21 cellular contexts compared by ENCODE assay signal in the genomic region with DNA sequence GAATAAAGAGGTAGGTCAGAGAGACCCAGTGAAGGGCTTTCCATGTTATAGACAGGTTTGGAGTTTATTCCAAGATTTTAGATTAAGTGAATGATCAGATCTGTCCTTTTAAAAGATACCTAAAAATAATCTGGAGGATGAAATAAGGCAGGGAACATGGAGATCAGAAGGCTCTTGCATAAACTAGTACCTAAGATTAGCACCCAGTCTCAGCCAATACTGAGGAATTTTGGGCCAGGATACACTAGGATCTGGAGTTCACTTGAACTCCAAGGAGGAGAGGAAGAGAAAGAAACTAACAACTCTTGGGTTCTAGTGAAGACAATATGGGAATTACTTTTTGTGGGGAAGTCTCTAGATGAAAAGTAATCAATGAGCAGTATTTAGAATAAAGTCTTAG. TPM values are rescaled to one million over a fixed set of nuclear protein-coding genes. Genes with fewer than 3 reads are reported as not detected.
DNase-seq lines count a peak whose midpoint lies in the region; ATAC-seq and TF ChIP-seq lines count a peak whose summit lies in the region.
"Had no signal": no experiment of that assay in that cellular context is flagged by ENCODE, and none has a peak within 500 bp of the region (broad histone marks: within the 10 kb centered on the region; RNA-seq: fewer than 3 reads in every experiment).

No MANE protein-coding gene starts in this region.

- peaks cover 17% of the 10 kb centered on the region; the same call in 1 of the 2 replicates for H3K9me1 ChIP-seq in IMR-90 (ENCODE audit: insufficient read depth, low read length)

- H3K4me3 ChIP-seq in A673 (ENCODE audit: low read depth, low read length, poor library complexity, severe bottlenecking) (no peak overlapping the region), IMR-90 (ENCODE audit: insufficient read depth, low read depth, low read length) (no peak overlapping the region), SK-N-MC (peak overlapping the region; percentile 34), parathyroid adenoma (ENCODE audit: low read depth, low read length) (peak overlapping the region; percentile 81), stomach (no peak overlapping the region), left ventricle myocardium inferior (no peak overlapping the region)
- H3K4me3 ChIP-seq: A549 had no signal

- intact Hi-C loops in A673 (cut with micrococcal nuclease; ENCODE audit: unreplicated experiment) (no loop called here), IMR-90 (cut with micrococcal nuclease) (no loop called here), stomach (cut with DNase I; ENCODE audit: low total_unique reads) (no loop called here), left ventricle myocardium inferior (cut with micrococcal nuclease) (no loop called here)

- no peak overlapping the region for H3K4me3 Mint-ChIP-seq in stimulated activated naive CD8-positive, alpha-beta T cell treated with anti-CD3 and anti-CD28 coated beads, Interleukin-15, amount 100 ng/mL, for 72 hours
- H3K4me3 Mint-ChIP-seq: CD4-positive, alpha-beta memory T cell had no signal

- H2AK9ac ChIP-seq in IMR-90 (replicated peaks; ENCODE audit: low read depth, low read length, poor library complexity), result no peak overlapping the region

- no peak overlapping the region for H2BK15ac ChIP-seq in IMR-90 (ENCODE audit: low read depth, low read length)

- DNase-seq in A673 (ENCODE audit: low spot score) (no peak), IMR-90 (no peak), SK-N-MC (ENCODE audit: low read depth, low spot score) (no peak), stomach (no peak), left ventricle myocardium inferior (no peak)
- DNase-seq in stimulated activated naive CD8-positive, alpha-beta T cell treated with anti-CD3 and anti-CD28 coated beads, Interleukin-15, amount 100 ng/mL, for 72 hours, result no peak
- no peak for DNase-seq in stimulated activated CD4-positive, alpha-beta T cell treated with anti-CD3 and anti-CD28 coated beads, Interleukin-1b, Interleukin-23, amount 100 ng/mL, for 48 hours
- DNase-seq: 8988T; C1 segment of cervical spinal cord; Calu3; CD4-positive, alpha-beta memory T cell; COR-L47; DMS53; DMS79 treated with DMSO at 0.1 percent for 48 hours; GF-D8; H7; HCEC 1CT had no signal

- H3K9me3 Mint-ChIP-seq in stimulated activated naive CD8-positive, alpha-beta T cell treated with anti-CD3 and anti-CD28 coated beads, Interleukin-15, amount 100 ng/mL, for 72 hours, result no peaks in the 10 kb centered on the region
- H3K9me3 Mint-ChIP-seq: CD4-positive, alpha-beta memory T cell had no signal

- H3K18ac ChIP-seq in IMR-90 (ENCODE audit: low read depth, low read length), result no peak overlapping the region

- no peak overlapping the region for H2BK5ac ChIP-seq in IMR-90 (ENCODE audit: low read depth, low read length, poor library complexity, severe bottlenecking)

- H3K23ac ChIP-seq in IMR-90 (ENCODE audit: low read depth, low read length), result peak overlapping the region; percentile 39; the same call in 1 of the 2 replicates

- no peak overlapping the region for H2BK120ac ChIP-seq in IMR-90 (ENCODE audit: low read depth, low read length)

- H3K9ac ChIP-seq in IMR-90 (ENCODE audit: low read depth, low read length), result no peak overlapping the region
- no peak overlapping the region for H3K9ac ChIP-seq in SK-N-MC (ENCODE audit: insufficient read length)
- no peak overlapping the region for H3K9ac ChIP-seq in parathyroid adenoma

- no peak overlapping the region for H3K14ac ChIP-seq in IMR-90 (replicated peaks; ENCODE audit: low read depth, low read length)

- no peak overlapping the region for H3K4ac ChIP-seq in IMR-90 (ENCODE audit: low read depth, low read length)

- H3K27me3 Mint-ChIP-seq in stimulated activated naive CD8-positive, alpha-beta T cell treated with anti-CD3 and anti-CD28 coated beads, Interleukin-15, amount 100 ng/mL, for 72 hours, result no peaks in the 10 kb centered on the region
- H3K27me3 Mint-ChIP-seq: CD4-positive, alpha-beta memory T cell had no signal

- peak overlapping the region; percentile 57 for H3K27ac ChIP-seq in A673 (ENCODE audit: low read depth, low read length, poor library complexity, severe bottlenecking)
- no peak overlapping the region for H3K27ac ChIP-seq in IMR-90 (ENCODE audit: insufficient read depth, low read length)
- H3K27ac ChIP-seq in SK-N-MC, result peak overlapping the region; percentile 96
- no peak overlapping the region for H3K27ac ChIP-seq in parathyroid adenoma
- H3K27ac ChIP-seq in stomach, result no peak overlapping the region
- H3K27ac ChIP-seq in left ventricle myocardium inferior (replicated peaks), result no peak overlapping the region
- H3K27ac ChIP-seq: A549 had no signal

- BruUV-seq in A673 (replicated peaks; lab: Mats Ljungman, UMichigan) (no TSS peak), IMR-90 (replicated peaks; lab: Mats Ljungman, UMichigan) (no TSS peak)

- peaks cover 48% of the 10 kb centered on the region for H4K20me1 ChIP-seq in IMR-90 (ENCODE audit: insufficient read depth, low read length)

- H4K8ac ChIP-seq in IMR-90 (ENCODE audit: low read depth in 2 of 2, low read length in 2 of 2), result no peak overlapping the region

- H3K9me3 ChIP-seq in A673 (ENCODE audit: low read depth, low read length, poor library complexity, severe bottlenecking), result no peaks in the 10 kb centered on the region
- no peaks in the 10 kb centered on the region for H3K9me3 ChIP-seq in IMR-90 (ENCODE audit: control insufficient read depth, insufficient read depth, low read length)
- no peaks in the 10 kb centered on the region for H3K9me3 ChIP-seq in SK-N-MC (ENCODE audit: low read depth, low read length)
- H3K9me3 ChIP-seq in parathyroid adenoma (ENCODE audit: control insufficient read depth, low read length), result no peaks in the 10 kb centered on the region
- H3K9me3 ChIP-seq in stomach, result no peaks in the 10 kb centered on the region
- no peaks in the 10 kb centered on the region for H3K9me3 ChIP-seq in left ventricle myocardium inferior (replicated peaks)
- H3K9me3 ChIP-seq: A549 had no signal

- H3K27ac Mint-ChIP-seq in stimulated activated naive CD8-positive, alpha-beta T cell treated with anti-CD3 and anti-CD28 coated beads, Interleukin-15, amount 100 ng/mL, for 72 hours, result no peak overlapping the region
- H3K27ac Mint-ChIP-seq: CD4-positive, alpha-beta memory T cell had no signal

- CTCF ChIA-PET in A673 (lab: Charles Lee) (no interaction called here), IMR-90 (lab: Yijun Ruan, JAX) (interaction anchor here (0.6 kb wide), 1 partner anchor 25 kb away, joined by 3 read pairs; no protein-coding TSS in a partner anchor)

- no peak overlapping the region for H3K4me2 ChIP-seq in IMR-90 (ENCODE audit: low read depth, low read length)
- H3K4me2 ChIP-seq in parathyroid adenoma (ENCODE audit: low read length), result peak overlapping the region; percentile 74
- H3K4me2 ChIP-seq: A549 had no signal

- H3K79me1 ChIP-seq in IMR-90 (ENCODE audit: low read depth in 1 of 2, low read length in 2 of 2), result peaks cover 70 to 88% of the 10 kb centered on the region in 2 experiments

- H2BK20ac ChIP-seq in IMR-90 (ENCODE audit: low read depth, low read length), result no peak overlapping the region

- no peak overlapping the region for H2AK5ac ChIP-seq in IMR-90 (ENCODE audit: low read depth, low read length)

- TF ChIP-seq EP300 in stomach (IDR thresholded peaks at IDR 0.05), result no peak

- TF ChIP-seq POLR2A in IMR-90 (IDR thresholded peaks at IDR 0.05; ENCODE audit: low read depth, low read length) (no peak), stomach (IDR thresholded peaks at IDR 0.05) (no peak)

- no peak for ATAC-seq in IMR-90 (ENCODE audit: low read depth)
- no peak for ATAC-seq in stimulated activated naive CD8-positive, alpha-beta T cell treated with anti-CD3 and anti-CD28 coated beads, Interleukin-15, amount 100 ng/mL, for 72 hours
- ATAC-seq: A549 had no signal

- in situ Hi-C loops in IMR-90 (cut with MboI; ENCODE audit: low sequenced_read_pairs), result no loop called here

- H4K91ac ChIP-seq in IMR-90 (ENCODE audit: insufficient read depth, low read depth, low read length), result no peak overlapping the region

- no peak overlapping the region for H3K56ac ChIP-seq in IMR-90 (ENCODE audit: extremely low read depth, insufficient read depth, low read length)

- H3K36me3 ChIP-seq in A673 (ENCODE audit: insufficient read depth, low read length, poor library complexity, severe bottlenecking) (peaks cover 37% of the 10 kb centered on the region), IMR-90 (ENCODE audit: control insufficient read depth, insufficient read depth, low read length) (peaks cover 10% of the 10 kb centered on the region), SK-N-MC (ENCODE audit: insufficient read depth, low read length) (peaks cover 29% of the 10 kb centered on the region), parathyroid adenoma (ENCODE audit: control insufficient read depth, insufficient read depth, low read length) (no peaks in the 10 kb centered on the region), stomach (peaks cover 0 to 27% (median 14%) of the 10 kb centered on the region in 4 donors), left ventricle myocardium inferior (peaks cover 5% of the 10 kb centered on the region)

- H3K4me1 ChIP-seq in A673 (ENCODE audit: insufficient read depth, low read length, poor library complexity, severe bottlenecking) (peaks cover 58% of the 10 kb centered on the region), IMR-90 (ENCODE audit: control insufficient read depth, insufficient read depth, low read length) (peaks cover 9% of the 10 kb centered on the region), parathyroid adenoma (peaks cover 28% of the 10 kb centered on the region), stomach (peaks cover 18 to 74% (median 48%) of the 10 kb centered on the region in 4 donors), left ventricle myocardium inferior (peaks cover 76% of the 10 kb centered on the region)

- POLR2A ChIA-PET in A673 (lab: Charles Lee; ENCODE audit: low non-redundant PET), result no interaction called here
- POLR2A ChIA-PET in IMR-90 (lab: Charles Lee; ENCODE audit: unreplicated experiment), result no interaction called here

- peaks cover 39% of the 10 kb centered on the region for H3K79me2 ChIP-seq in parathyroid adenoma

- dilution Hi-C loops in IMR-90 (cut with HindIII; ENCODE audit: low sequenced_read_pairs, unreplicated experiment), result no loop called here

- no peak for TF ChIP-seq CTCF in A673 (conservative IDR thresholded peaks at IDR 0.05; ENCODE audit: low read depth, low read length)
- TF ChIP-seq CTCF in IMR-90 (conservative IDR thresholded peaks at IDR 0.05; ENCODE audit: low read depth, low read length), result no peak
- TF ChIP-seq CTCF in parathyroid adenoma (IDR thresholded peaks at IDR 0.05), result no peak
- no peak for TF ChIP-seq CTCF in stomach (IDR thresholded peaks at IDR 0.05)
- TF ChIP-seq CTCF in left ventricle myocardium inferior (IDR thresholded peaks at IDR 0.05; ENCODE audit: borderline replicate concordance), result no peak

- no peak overlapping the region for H4K5ac ChIP-seq in IMR-90 (ENCODE audit: low read depth, low read length)

- no peak for TF ChIP-seq RAD21 in IMR-90 (IDR thresholded peaks at IDR 0.05; ENCODE audit: low read length)

- H3K4me1 Mint-ChIP-seq in stimulated activated naive CD8-positive, alpha-beta T cell treated with anti-CD3 and anti-CD28 coated beads, Interleukin-15, amount 100 ng/mL, for 72 hours, result peaks cover 17% of the 10 kb centered on the region

- H2AFZ ChIP-seq in IMR-90 (replicated peaks; ENCODE audit: low read length, poor library complexity) (no peak overlapping the region), parathyroid adenoma (no peak overlapping the region)

- H3K27me3 ChIP-seq in A673 (replicated peaks; ENCODE audit: insufficient read depth, low read depth, low read length, poor library complexity), result no peaks in the 10 kb centered on the region
- H3K27me3 ChIP-seq in IMR-90 (ENCODE audit: control insufficient read depth, insufficient read depth, low read length), result no peaks in the 10 kb centered on the region
- no peaks in the 10 kb centered on the region for H3K27me3 ChIP-seq in parathyroid adenoma (ENCODE audit: control insufficient read depth, insufficient read depth, low read length)
- H3K27me3 ChIP-seq in stomach, result no peaks in the 10 kb centered on the region
- H3K27me3 ChIP-seq in left ventricle myocardium inferior (ENCODE audit: low read depth), result no peaks in the 10 kb centered on the region

RNA-seq across cellular contexts. Expression of a gene that starts 47.9 kb away (rescaled TPM):
- total RNA-seq in A673 (2021), result 1.0 TPM in 2 replicates
- not detected in 2 replicates for total RNA-seq in IMR-90 (2012; rRNA removed)
- 0.03 and 0.09 TPM in 2 replicates for polyA plus RNA-seq in IMR-90 (2012; rRNA removed)
- 0.03 and 0.08 TPM in 2 replicates for polyA plus RNA-seq in IMR-90 (2012; cell fraction: cytosol; rRNA removed)
- polyA plus RNA-seq in IMR-90 (2012; cell fraction: nucleus; rRNA removed; ENCODE audit: low replicate concordance), result 0.19 and 0.51 TPM in 2 replicates
- 1 to 10 TPM in 2 of 5 donors, not detected in 3; 1.1 to 1.2 TPM for total RNA-seq in stomach
- polyA plus RNA-seq in stomach, result under 1 TPM in 1 of 3 donors, not detected in 2; 0.20 TPM
- 2.2 TPM for total RNA-seq in left ventricle myocardium inferior
- total RNA-seq: Daoy, G401 had no signal
- polyA plus RNA-seq: CD4-positive, alpha-beta memory T cell had no signal

RNA-seq across cellular contexts. Expression of a gene that starts 56.1 kb away (rescaled TPM):
- total RNA-seq in A673 (2021) (246 and 257 TPM in 2 replicates), IMR-90 (2012; rRNA removed) (109 and 135 TPM in 2 replicates), stomach (100 to 1,000 TPM in 2 of 5 donors, 10 to 100 TPM in 3; 39.7 to 206 (median 95.2) TPM), left ventricle myocardium inferior (88.6 TPM)
- polyA plus RNA-seq in IMR-90 (2012; rRNA removed) (61.6 and 63.3 TPM in 2 replicates), stomach (10 to 100 TPM; 12.7 to 18.5 (median 17.7) TPM)
- 22.7 and 26.4 TPM in 2 replicates for polyA plus RNA-seq in IMR-90 (2012; cell fraction: cytosol; rRNA removed)
- polyA plus RNA-seq in IMR-90 (2012; cell fraction: nucleus; rRNA removed; ENCODE audit: low replicate concordance), result 86.9 and 136 TPM in 2 replicates

Comparison
In these comparisons a context has a peak if more than half of its experiments do, and no peak if none do; other contexts are left out.
1. H3K27ac ChIP-seq: peak in A673 (single experiment) and SK-N-MC (single experiment); none in IMR-90 (single experiment), parathyroid adenoma (single experiment), stomach (0 of 5) and left ventricle myocardium inferior (single experiment).
2. H3K4me3 ChIP-seq: peak in SK-N-MC (single experiment) and parathyroid adenoma (single experiment); none in A673 (single experiment), IMR-90 (single experiment), stomach (0 of 4) and left ventricle myocardium inferior (single experiment).